ENCODE assay signal across 23 cellular contexts in genomic region chr3:14540821-14541385, GRCh38. TPM values are rescaled to one million over a fixed set of nuclear protein-coding genes. Genes with fewer than 3 reads are reported as not detected.
"Had no signal": no experiment of that assay in that cellular context is flagged by ENCODE, and none has a peak within 500 bp of the region (broad histone marks: within the 10 kb centered on the region; RNA-seq: fewer than 3 reads in every experiment).

No MANE protein-coding gene starts in this region.

- H3K9me3 Mint-ChIP-seq: activated naive CD4-positive, alpha-beta T cell treated with anti-CD3 and anti-CD28 coated beads, Interleukin-2, amount 50 U/mL, for 72 hours; activated T-cell treated with anti-CD3 and anti-CD28 coated beads, Interleukin-2, amount 50 U/mL, for 24 hours; activated T-helper 17 cell treated with anti-CD3 and anti-CD28 coated beads, Interleukin-2, amount 50 U/mL, for 72 hours; natural killer cell had no signal

- H3K27ac ChIP-seq: adrenal gland, esophagus muscularis mucosa, neutrophil, pancreas, right lobe of liver, testis, upper lobe of right lung had no signal

- H3K27me3 ChIP-seq: adrenal gland, heart right ventricle, pancreas, right lobe of liver, testis, upper lobe of right lung had no signal

- H3K4me3 Mint-ChIP-seq: activated T-cell treated with anti-CD3 and anti-CD28 coated beads, Interleukin-2, amount 50 U/mL, for 24 hours; activated T-helper 17 cell treated with anti-CD3 and anti-CD28 coated beads, Interleukin-2, amount 50 U/mL, for 72 hours; natural killer cell had no signal

- DNase-seq: activated CD8-positive, alpha-beta memory T cell treated with anti-CD3 and anti-CD28 coated beads for 24 hours; activated CD8-positive, alpha-beta memory T cell treated with anti-CD3 and anti-CD28 coated beads, Interleukin-2, amount 50 U/mL, for 4 hours; activated T-cell treated with anti-CD3 and anti-CD28 coated beads, Interleukin-2, amount 50 U/mL, for 24 hours; adrenal gland; islet precursor cell; natural killer cell; stimulated activated CD4-positive, alpha-beta T cell treated with anti-CD3 and anti-CD28 coated beads, Interleukin-4, amount 100 ng/mL, for 1 hour; stimulated activated naive CD4-positive, alpha-beta T cell; T-helper 9 cell; testis; upper lobe of right lung had no signal

- H3K9me3 ChIP-seq: adrenal gland, breast epithelium, esophagus muscularis mucosa, heart right ventricle, neutrophil, pancreas, right lobe of liver, testis, upper lobe of right lung had no signal

- FAIRE-seq: astrocyte, pancreas had no signal

- H3K36me3 ChIP-seq: adrenal gland, breast epithelium, esophagus muscularis mucosa, heart right ventricle, neutrophil, pancreas, right lobe of liver, upper lobe of right lung had no signal

- H3K4me3 ChIP-seq: adrenal gland, pancreas, right lobe of liver, smooth muscle cell, testis, upper lobe of right lung had no signal

- H3K36me3 Mint-ChIP-seq: activated naive CD4-positive, alpha-beta T cell treated with anti-CD3 and anti-CD28 coated beads, Interleukin-2, amount 50 U/mL, for 72 hours; natural killer cell had no signal

- H3K4me2 ChIP-seq: smooth muscle cell had no signal

- H3K4me1 Mint-ChIP-seq: activated T-helper 17 cell treated with anti-CD3 and anti-CD28 coated beads, Interleukin-2, amount 50 U/mL, for 72 hours; natural killer cell had no signal

- H3K4me1 ChIP-seq: adrenal gland, breast epithelium, pancreas, right lobe of liver, testis, upper lobe of right lung had no signal

- H3K27ac Mint-ChIP-seq: activated naive CD4-positive, alpha-beta T cell treated with anti-CD3 and anti-CD28 coated beads, Interleukin-2, amount 50 U/mL, for 72 hours; activated T-cell treated with anti-CD3 and anti-CD28 coated beads, Interleukin-2, amount 50 U/mL, for 24 hours; activated T-helper 17 cell treated with anti-CD3 and anti-CD28 coated beads, Interleukin-2, amount 50 U/mL, for 72 hours; natural killer cell had no signal

- H3K27me3 Mint-ChIP-seq: activated T-cell treated with anti-CD3 and anti-CD28 coated beads, Interleukin-2, amount 50 U/mL, for 24 hours had no signal

RNA-seq across cellular contexts. Expression of gene GRIP2, which starts 0.8 kb away (rescaled TPM):
- total RNA-seq: activated naive CD4-positive, alpha-beta T cell treated with anti-CD3 and anti-CD28 coated beads, Interleukin-2, amount 50 U/mL, for 72 hours; lung microvascular endothelial cell; natural killer cell; pulmonary artery endothelial cell had no signal
